In genomic region chrX:156001667-156002021, GRCh38 we compare ENCODE assay signal across 1 cellular context.
A peak's percentile ranks its signal among the peaks of the same experiment; 100 is the strongest.
TF ChIP-seq lines count a peak whose summit lies in the region.

No MANE protein-coding gene starts in this region.

TF ChIP-seq in SK-N-SH, 30 proteins besides CTCF, POLR2A, EP300 and RAD21 (continued from another document):
- TF ChIP-seq IRF3 (IDR thresholded peaks at IDR 0.05; ENCODE audit: low read depth, low read length) (no peak), POLR2AphosphoS5 (IDR thresholded peaks at IDR 0.05; ENCODE audit: low read depth, low read length) (no peak), FOSL2 (IDR thresholded peaks at IDR 0.05; ENCODE audit: borderline replicate concordance, low read depth) (no peak), FOXM1 (IDR thresholded peaks at IDR 0.05; ENCODE audit: low read depth) (no peak), EZH2phosphoT487 (IDR thresholded peaks at IDR 0.05; ENCODE audit: borderline replicate concordance, low read depth) (no peak), GATA2 (CRISPR knock-in tag; IDR thresholded peaks at IDR 0.05) (peak; percentile 32)
